Comparison of ENCODE assay signal across 23 cellular contexts in the genomic region with DNA sequence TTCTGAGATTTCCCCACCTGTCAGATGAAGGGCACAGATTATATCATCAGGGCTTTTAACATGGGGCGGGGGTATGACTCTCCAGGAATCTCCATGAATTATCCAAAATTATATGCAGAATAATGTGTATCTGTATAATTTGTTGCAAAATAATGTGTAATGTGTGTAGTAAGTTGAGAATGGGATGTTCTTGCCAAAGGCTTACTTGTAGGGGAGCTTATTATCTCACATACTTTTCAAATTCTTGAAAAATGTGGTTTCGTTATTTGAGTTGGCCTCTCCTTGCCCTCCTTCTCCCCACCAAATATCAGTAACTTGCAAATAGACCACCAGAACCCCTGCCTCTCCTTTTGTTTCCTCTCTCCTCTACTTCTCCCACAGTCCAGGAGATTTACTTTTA.
"Had no signal": no experiment of that assay in that cellular context is flagged by ENCODE, and none has a peak within 500 bp of the region (broad histone marks: within the 10 kb centered on the region; RNA-seq: fewer than 3 reads in every experiment).

No MANE protein-coding gene starts in this region.

- H3K9me3 Mint-ChIP-seq: effector memory CD8-positive, alpha-beta T cell; immature natural killer cell; memory B cell; natural killer cell treated with Interleukin-12 subunit alpha and Interleukin-12 subunit beta and Interleukin-15 and Interleukin-18, amount 100 ng/mL, for 72 hours had no signal

- H3K4me3 ChIP-seq: esophagus muscularis mucosa, left ventricle myocardium inferior, lower lobe of right lung, pancreas, smooth muscle cell, suprapubic skin, thyroid gland had no signal

- H3K27me3 ChIP-seq: esophagus muscularis mucosa, foreskin keratinocyte, pancreas, suprapubic skin, thyroid gland had no signal

- DNase-seq: effector memory CD8-positive, alpha-beta T cell; foreskin keratinocyte; immature natural killer cell; kidney; left cardiac atrium; left ventricle myocardium inferior; lower lobe of right lung; midbrain; occipital lobe; pancreas; right cardiac atrium; stimulated activated CD4-positive, alpha-beta T cell treated with anti-CD3 and anti-CD28 coated beads, Interleukin-2, amount 100 ng/mL, for 48 hours; stimulated activated naive CD4-positive, alpha-beta T cell treated with Interleukin-2 at 50 U/mL for 16 hours; thyroid gland had no signal

- H3K27ac Mint-ChIP-seq: dendritic cell treated with granulocyte-macrophage colony-stimulating factor and Interleukin-4, amounts not matched to agents 40 ng/mL and 50 ng/mL, for 4 days; effector memory CD8-positive, alpha-beta T cell; immature natural killer cell; memory B cell; natural killer cell treated with Interleukin-12 subunit alpha and Interleukin-12 subunit beta and Interleukin-15 and Interleukin-18, amount 100 ng/mL, for 72 hours; progenitor cell of endocrine pancreas; type B pancreatic cell had no signal

- FAIRE-seq: kidney, pancreas, urothelium cell line had no signal

- H3K36me3 Mint-ChIP-seq: natural killer cell treated with Interleukin-12 subunit alpha and Interleukin-12 subunit beta and Interleukin-15 and Interleukin-18, amount 100 ng/mL, for 72 hours had no signal

- ATAC-seq: effector memory CD8-positive, alpha-beta T cell; foreskin keratinocyte; left cardiac atrium; lower lobe of right lung; natural killer cell treated with Interleukin-12 subunit alpha and Interleukin-12 subunit beta and Interleukin-15 and Interleukin-18, amount 100 ng/mL, for 72 hours; pancreas; right cardiac atrium had no signal

- H3K36me3 ChIP-seq: esophagus muscularis mucosa, left ventricle myocardium inferior, lower lobe of right lung, pancreas, suprapubic skin, thyroid gland had no signal

- H3K27me3 Mint-ChIP-seq: dendritic cell treated with granulocyte-macrophage colony-stimulating factor and Interleukin-4, amounts not matched to agents 40 ng/mL and 50 ng/mL, for 4 days; effector memory CD8-positive, alpha-beta T cell; memory B cell; natural killer cell treated with Interleukin-12 subunit alpha and Interleukin-12 subunit beta and Interleukin-15 and Interleukin-18, amount 100 ng/mL, for 72 hours; progenitor cell of endocrine pancreas; type B pancreatic cell had no signal

- H3K4me3 Mint-ChIP-seq: dendritic cell treated with granulocyte-macrophage colony-stimulating factor and Interleukin-4, amounts not matched to agents 40 ng/mL and 50 ng/mL, for 4 days; effector memory CD8-positive, alpha-beta T cell; immature natural killer cell; memory B cell; natural killer cell treated with Interleukin-12 subunit alpha and Interleukin-12 subunit beta and Interleukin-15 and Interleukin-18, amount 100 ng/mL, for 72 hours; type B pancreatic cell had no signal
